In genomic region chr12:70835948-70836347, GRCh38 we compare ENCODE assay signal across 28 cellular contexts.
"Had no signal": no experiment of that assay in that cellular context is flagged by ENCODE, and none has a peak within 500 bp of the region (broad histone marks: within the 10 kb centered on the region; RNA-seq: fewer than 3 reads in every experiment).

No MANE protein-coding gene starts in this region.

- H3K9ac ChIP-seq: neural progenitor cell, parathyroid adenoma had no signal

- ATAC-seq: natural killer cell; psoas muscle; right cardiac atrium; sciatic nerve; stimulated activated memory B cell treated with anti-CD40 and anti-IgM and Interleukin-4, amounts not matched to agents 10 μg/mL and 1 μg/mL and 100 μg/mL, for 72 hours; stimulated activated naive CD8-positive, alpha-beta T cell treated with anti-CD3 and anti-CD28 coated beads, Interleukin-15, amount 100 ng/mL, for 72 hours; stimulated activated naive CD8-positive, alpha-beta T cell treated with anti-CD3 and anti-CD28 coated beads, Interleukin-15, Interleukin-2, amounts not matched to agents 100 U/mL and 50 U/mL, for 24 hours; upper lobe of right lung had no signal

- H2AFZ ChIP-seq: neural progenitor cell, parathyroid adenoma had no signal

- H3K27ac ChIP-seq: neural progenitor cell, ovary, parathyroid adenoma, psoas muscle, skin epidermis, spleen, suprapubic skin, testis, tibial artery, transverse colon, upper lobe of right lung, uterus had no signal

- H3K4me2 ChIP-seq: neural progenitor cell, smooth muscle cell had no signal

- H3K79me2 ChIP-seq: parathyroid adenoma had no signal

- DNase-seq: natural killer cell; occipital lobe; ovary; posterior cingulate gyrus; psoas muscle; right cardiac atrium; spleen; stimulated activated CD4-positive, alpha-beta T cell treated with anti-CD3 and anti-CD28 coated beads, Interleukin-12 subunit alpha, Interleukin-12 subunit beta, amount 100 ng/mL, for 4 hours; stimulated activated CD4-positive, alpha-beta T cell treated with anti-CD3 and anti-CD28 coated beads, Interleukin-1b, Interleukin-23, amount 100 ng/mL, for 48 hours; stimulated activated CD4-positive, alpha-beta T cell treated with anti-CD3 and anti-CD28 coated beads, Interleukin-4, amount 100 ng/mL, for 1 hour; stimulated activated CD4-positive, alpha-beta T cell treated with anti-CD3 and anti-CD28 coated beads, Interleukin-4, amount 100 ng/mL, for 4 hours; stimulated activated CD8-positive, alpha-beta memory T cell treated with anti-CD3 and anti-CD28 coated beads, Interleukin-4, amount 100 ng/mL, for 48 hours; stimulated activated naive CD4-positive, alpha-beta T cell; stimulated activated naive CD8-positive, alpha-beta T cell treated with anti-CD3 and anti-CD28 coated beads, Interleukin-15, amount 100 ng/mL, for 72 hours; stimulated activated naive CD8-positive, alpha-beta T cell treated with anti-CD3 and anti-CD28 coated beads, Interleukin-15, Interleukin-2, amounts not matched to agents 100 U/mL and 50 U/mL, for 24 hours; substantia nigra; testis; tibial artery; transverse colon; upper lobe of right lung; uterus had no signal

- H3K4me3 ChIP-seq: neural progenitor cell, ovary, psoas muscle, skin epidermis, smooth muscle cell, spleen, suprapubic skin, testis, tibial artery, transverse colon, upper lobe of right lung, uterus had no signal

- H3K9me3 ChIP-seq: ovary, psoas muscle, spleen, suprapubic skin, testis, tibial artery, transverse colon, upper lobe of right lung, uterus had no signal

- H3K36me3 ChIP-seq: neural progenitor cell, ovary, spleen, suprapubic skin, tibial artery, transverse colon, upper lobe of right lung, uterus had no signal

- H3K4me1 ChIP-seq: neural progenitor cell, parathyroid adenoma, psoas muscle, spleen, suprapubic skin, testis, upper lobe of right lung had no signal

- H3K27me3 ChIP-seq: neural progenitor cell, ovary, suprapubic skin, testis, tibial artery, transverse colon, upper lobe of right lung, uterus had no signal
